ENCODE assay signal across 18 cellular contexts in the genomic region with DNA sequence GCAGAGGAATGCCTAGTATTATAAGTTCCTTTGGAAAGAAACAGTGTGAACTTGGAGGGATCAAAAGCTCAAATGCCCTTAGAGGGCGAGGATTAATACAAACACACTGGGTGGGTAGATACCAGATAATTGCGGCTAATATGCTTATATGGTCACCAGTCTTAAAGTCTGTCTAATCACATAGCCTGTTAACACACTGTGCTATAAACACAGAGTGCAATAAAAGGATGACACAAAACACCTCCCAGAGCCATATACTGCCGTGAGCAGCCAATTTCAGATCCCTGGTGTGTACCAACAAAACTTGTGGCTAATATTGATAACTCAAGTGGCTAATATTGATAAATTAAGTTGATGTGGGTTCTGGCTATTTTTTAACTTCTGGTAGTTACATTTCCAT. TPM values are rescaled to one million over a fixed set of nuclear protein-coding genes. Genes with fewer than 3 reads are reported as not detected.
DNase-seq lines count a peak whose midpoint lies in the region; ATAC-seq and TF ChIP-seq lines count a peak whose summit lies in the region.
"Had no signal": no experiment of that assay in that cellular context is flagged by ENCODE, and none has a peak within 500 bp of the region (broad histone marks: within the 10 kb centered on the region; RNA-seq: fewer than 3 reads in every experiment).

No MANE protein-coding gene starts in this region.

- H3K4me3 ChIP-seq in fibroblast of villous mesenchyme (ENCODE audit: low read depth, low read length) (no peak overlapping the region), retinal pigment epithelial cell (ENCODE audit: low read length) (no peak overlapping the region)
- H3K4me3 ChIP-seq: A549, GM23338 had no signal

- intact Hi-C loops in activated CD4-positive, alpha-beta T cell treated with anti-CD3 and anti-CD28 coated beads, Interleukin-2, amount 10 ng/mL, durations not matched to agents 24 days and 14 days (cut with micrococcal nuclease), result loop anchor here (10.0 kb wide), 1 partner anchor 577 kb away; the partner anchor contains the start of gene MDM2

- TF ChIP-seq CTCF in fibroblast of villous mesenchyme (IDR thresholded peaks at IDR 0.05; ENCODE audit: insufficient read depth, low read depth, low read length) (no peak), retinal pigment epithelial cell (conservative IDR thresholded peaks at IDR 0.05; ENCODE audit: low read depth, low read length) (no peak)

- no peak overlapping the region for H3K27ac Mint-ChIP-seq in activated CD4-positive, alpha-beta T cell treated with anti-CD3 and anti-CD28 coated beads, Interleukin-2, amount 10 ng/mL, durations not matched to agents 24 days and 14 days
- no peak overlapping the region for H3K27ac Mint-ChIP-seq in activated CD4-positive, alpha-beta T cell treated with anti-CD3 and anti-CD28 coated beads, Interleukin-2, amount 10 ng/mL, durations not matched to agents 7 days and 5 days
- no peak overlapping the region for H3K27ac Mint-ChIP-seq in stimulated activated effector memory CD8-positive, alpha-beta T cell treated with anti-CD3 and anti-CD28 coated beads, Interleukin-12 subunit alpha, Interleukin-12 subunit beta, amount 100 ng/mL, for 72 hours
- H3K27ac Mint-ChIP-seq: CD8-positive, alpha-beta T cell; GM23338; IgD-negative memory B cell had no signal

- H3K4me3 Mint-ChIP-seq in activated CD4-positive, alpha-beta T cell treated with anti-CD3 and anti-CD28 coated beads, Interleukin-2, amount 10 ng/mL, durations not matched to agents 24 days and 14 days, result no peak overlapping the region
- H3K4me3 Mint-ChIP-seq in activated CD4-positive, alpha-beta T cell treated with anti-CD3 and anti-CD28 coated beads, Interleukin-2, amount 10 ng/mL, durations not matched to agents 7 days and 5 days, result no peak overlapping the region
- no peak overlapping the region for H3K4me3 Mint-ChIP-seq in stimulated activated effector memory CD8-positive, alpha-beta T cell treated with anti-CD3 and anti-CD28 coated beads, Interleukin-12 subunit alpha, Interleukin-12 subunit beta, amount 100 ng/mL, for 72 hours
- H3K4me3 Mint-ChIP-seq: CD8-positive, alpha-beta T cell; GM23338; IgD-negative memory B cell had no signal

- no peaks in the 10 kb centered on the region for H3K36me3 Mint-ChIP-seq in activated CD4-positive, alpha-beta T cell treated with anti-CD3 and anti-CD28 coated beads, Interleukin-2, amount 10 ng/mL, durations not matched to agents 24 days and 14 days (ENCODE audit: low read depth)
- H3K36me3 Mint-ChIP-seq in activated CD4-positive, alpha-beta T cell treated with anti-CD3 and anti-CD28 coated beads, Interleukin-2, amount 10 ng/mL, durations not matched to agents 7 days and 5 days (ENCODE audit: low read depth), result no peaks in the 10 kb centered on the region
- peaks cover 12% of the 10 kb centered on the region for H3K36me3 Mint-ChIP-seq in stimulated activated effector memory CD8-positive, alpha-beta T cell treated with anti-CD3 and anti-CD28 coated beads, Interleukin-12 subunit alpha, Interleukin-12 subunit beta, amount 100 ng/mL, for 72 hours
- H3K36me3 Mint-ChIP-seq: CD8-positive, alpha-beta T cell; IgD-negative memory B cell had no signal

- no peaks in the 10 kb centered on the region for H3K9me3 Mint-ChIP-seq in activated CD4-positive, alpha-beta T cell treated with anti-CD3 and anti-CD28 coated beads, Interleukin-2, amount 10 ng/mL, durations not matched to agents 24 days and 14 days
- no peaks in the 10 kb centered on the region for H3K9me3 Mint-ChIP-seq in activated CD4-positive, alpha-beta T cell treated with anti-CD3 and anti-CD28 coated beads, Interleukin-2, amount 10 ng/mL, durations not matched to agents 7 days and 5 days
- no peaks in the 10 kb centered on the region for H3K9me3 Mint-ChIP-seq in stimulated activated effector memory CD8-positive, alpha-beta T cell treated with anti-CD3 and anti-CD28 coated beads, Interleukin-12 subunit alpha, Interleukin-12 subunit beta, amount 100 ng/mL, for 72 hours
- H3K9me3 Mint-ChIP-seq: CD8-positive, alpha-beta T cell; GM23338; IgD-negative memory B cell had no signal

- ATAC-seq in stimulated activated effector memory CD8-positive, alpha-beta T cell treated with anti-CD3 and anti-CD28 coated beads, Interleukin-12 subunit alpha, Interleukin-12 subunit beta, amount 100 ng/mL, for 72 hours, result no peak
- no peak for ATAC-seq in GM18517 (IDR thresholded peaks at IDR 0.05; ENCODE audit: unreplicated experiment)
- ATAC-seq: A549; CD8-positive, alpha-beta T cell; GM23338; HepG2 had no signal

- POLR2A ChIA-PET in activated CD4-positive, alpha-beta T cell treated with anti-CD3 and anti-CD28 coated beads, Interleukin-2, amount 10 ng/mL, durations not matched to agents 7 days and 5 days (lab: Charles Lee), result no interaction called here

- peak; percentile 34 for DNase-seq in activated CD4-positive, alpha-beta T cell treated with anti-CD3 and anti-CD28 coated beads, Interleukin-2, amount 10 ng/mL, durations not matched to agents 24 days and 14 days
- no peak for DNase-seq in activated CD4-positive, alpha-beta T cell treated with anti-CD3 and anti-CD28 coated beads, Interleukin-2, amount 10 ng/mL, durations not matched to agents 7 days and 5 days
- DNase-seq in fibroblast of villous mesenchyme (ENCODE audit: low read depth) (peak; percentile 46), retinal pigment epithelial cell (ENCODE audit: low read depth) (peak; percentile 40), ureter (ENCODE audit: low spot score) (no peak)
- DNase-seq in stimulated activated effector memory CD8-positive, alpha-beta T cell treated with anti-CD3 and anti-CD28 coated beads, Interleukin-12 subunit alpha, Interleukin-12 subunit beta, amount 100 ng/mL, for 72 hours (ENCODE audit: low spot score in 2 of 2), result no peak
- DNase-seq: AML-193; Calu3; CD8-positive, alpha-beta T cell; DMS 273 treated with DMSO at 0.1 percent for 48 hours; DMS53; HCEC 1CT; KBM-7 had no signal

- peaks cover 30% of the 10 kb centered on the region for H3K4me1 Mint-ChIP-seq in activated CD4-positive, alpha-beta T cell treated with anti-CD3 and anti-CD28 coated beads, Interleukin-2, amount 10 ng/mL, durations not matched to agents 24 days and 14 days
- H3K4me1 Mint-ChIP-seq in activated CD4-positive, alpha-beta T cell treated with anti-CD3 and anti-CD28 coated beads, Interleukin-2, amount 10 ng/mL, durations not matched to agents 7 days and 5 days, result peaks cover 25% of the 10 kb centered on the region
- H3K4me1 Mint-ChIP-seq in stimulated activated effector memory CD8-positive, alpha-beta T cell treated with anti-CD3 and anti-CD28 coated beads, Interleukin-12 subunit alpha, Interleukin-12 subunit beta, amount 100 ng/mL, for 72 hours, result peaks cover 56% of the 10 kb centered on the region

- H3K27me3 Mint-ChIP-seq in activated CD4-positive, alpha-beta T cell treated with anti-CD3 and anti-CD28 coated beads, Interleukin-2, amount 10 ng/mL, durations not matched to agents 24 days and 14 days, result peaks cover 7% of the 10 kb centered on the region
- H3K27me3 Mint-ChIP-seq in activated CD4-positive, alpha-beta T cell treated with anti-CD3 and anti-CD28 coated beads, Interleukin-2, amount 10 ng/mL, durations not matched to agents 7 days and 5 days, result peaks cover 8% of the 10 kb centered on the region
- H3K27me3 Mint-ChIP-seq: IgD-negative memory B cell had no signal

- CTCF ChIA-PET in activated CD4-positive, alpha-beta T cell treated with anti-CD3 and anti-CD28 coated beads, Interleukin-2, amount 10 ng/mL, durations not matched to agents 7 days and 5 days (lab: Charles Lee), result no interaction called here

RNA-seq across cellular contexts. Expression of gene IL26, which starts 1.7 kb away (rescaled TPM):
- total RNA-seq in activated CD4-positive, alpha-beta T cell treated with anti-CD3 and anti-CD28 coated beads, Interleukin-2, amount 10 ng/mL, durations not matched to agents 24 days and 14 days, result 6.9 and 7.7 TPM in 2 replicates
- under 1 TPM; 0.50 to 1.00 TPM for total RNA-seq in activated CD4-positive, alpha-beta T cell treated with anti-CD3 and anti-CD28 coated beads, Interleukin-2, amount 10 ng/mL, durations not matched to agents 7 days and 5 days
- total RNA-seq in fibroblast of villous mesenchyme, result not detected in 2 replicates
- total RNA-seq in ureter, result not detected
- total RNA-seq: Calu3; CD8-positive, alpha-beta T cell; GM23338; HepG2 had no signal

RNA-seq across cellular contexts. Expression of gene IL22, which starts 26.0 kb away (rescaled TPM):
- total RNA-seq in activated CD4-positive, alpha-beta T cell treated with anti-CD3 and anti-CD28 coated beads, Interleukin-2, amount 10 ng/mL, durations not matched to agents 24 days and 14 days, result 2.4 and 3.1 TPM in 2 replicates
- under 1 TPM; 0.42 to 0.69 TPM for total RNA-seq in activated CD4-positive, alpha-beta T cell treated with anti-CD3 and anti-CD28 coated beads, Interleukin-2, amount 10 ng/mL, durations not matched to agents 7 days and 5 days
- total RNA-seq in fibroblast of villous mesenchyme (not detected in 2 replicates), ureter (not detected)
- total RNA-seq: Calu3; CD8-positive, alpha-beta T cell; GM23338; HepG2 had no signal

Comparison
In these comparisons a context has a peak if more than half of its experiments do, and no peak if none do; other contexts are left out.
1. DNase-seq: peak in activated CD4-positive, alpha-beta T cell treated with anti-CD3 and anti-CD28 coated beads, Interleukin-2, amount 10 ng/mL, durations not matched to agents 24 days and 14 days (single experiment), fibroblast of villous mesenchyme (single experiment) and retinal pigment epithelial cell (single experiment); none in activated CD4-positive, alpha-beta T cell treated with anti-CD3 and anti-CD28 coated beads, Interleukin-2, amount 10 ng/mL, durations not matched to agents 7 days and 5 days (single experiment), stimulated activated effector memory CD8-positive, alpha-beta T cell treated with anti-CD3 and anti-CD28 coated beads, Interleukin-12 subunit alpha, Interleukin-12 subunit beta, amount 100 ng/mL, for 72 hours (0 of 2) and ureter (single experiment).